6 cellular contexts compared by ENCODE assay signal in genomic region chr11:37372667-37373066, GRCh38.
"Had no signal": no experiment of that assay in that cellular context is flagged by ENCODE, and none has a peak within 500 bp of the region (broad histone marks: within the 10 kb centered on the region; RNA-seq: fewer than 3 reads in every experiment).

No MANE protein-coding gene starts in this region.

- H3K9ac ChIP-seq: KMS-11 had no signal

- H3K4me2 ChIP-seq: KMS-11 had no signal

- DNase-seq: Karpas-422, KBM-7, KG1 had no signal

- H3K27ac ChIP-seq: HL-60, KMS-11 had no signal

- FAIRE-seq: HTR-8/SVneo had no signal
